20 cellular contexts compared by ENCODE assay signal in the genomic region with DNA sequence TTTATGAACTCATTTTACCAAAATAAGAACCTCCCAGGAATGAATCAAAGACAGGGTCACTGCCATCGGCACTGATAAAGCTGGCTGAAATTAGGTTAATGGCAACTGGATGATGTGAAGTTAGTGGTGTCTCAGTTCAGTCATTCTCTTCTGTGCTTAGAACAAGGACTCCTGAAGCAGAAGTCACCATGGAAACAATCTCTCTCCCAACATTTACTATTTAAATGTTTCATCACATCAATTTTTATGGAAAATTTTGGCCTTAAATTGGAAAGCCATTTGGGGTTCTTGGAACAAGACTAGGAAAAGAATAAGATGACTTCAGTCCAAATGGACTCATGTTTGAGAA. TPM values are rescaled to one million over a fixed set of nuclear protein-coding genes. Genes with fewer than 3 reads are reported as not detected.
DNase-seq lines count a peak whose midpoint lies in the region; ATAC-seq, FAIRE-seq and TF ChIP-seq lines count a peak whose summit lies in the region.
"Had no signal": no experiment of that assay in that cellular context is flagged by ENCODE, and none has a peak within 500 bp of the region (broad histone marks: within the 10 kb centered on the region; RNA-seq: fewer than 3 reads in every experiment).

No MANE protein-coding gene starts in this region.

- 31 to 33% methylated on average over 1 of the region's 1 CpG for WGBS in heart right ventricle, 2 donors
- 86 to 90% methylated on average over 1 of the region's 1 CpG for WGBS in thyroid gland, 2 donors
- 82% methylated on average over 1 of the region's 1 CpG for WGBS in SK-N-SH (ENCODE audit: low lambda C conversion rate)

- no peak overlapping the region for H3K4me3 ChIP-seq in astrocyte (ENCODE audit: insufficient read depth, low read depth, low read length)
- H3K4me3 ChIP-seq in heart right ventricle: no peak overlapping the region
- no peak overlapping the region for H3K4me3 ChIP-seq in thyroid gland (replicated peaks in 1 of 3)
- no peak overlapping the region for H3K4me3 ChIP-seq in SK-N-SH (ENCODE audit: low read depth in 2 of 2, low read length in 1 of 2)
- H3K4me3 ChIP-seq: GM23338 had no signal

- no peaks in the 10 kb centered on the region for H3K9me3 ChIP-seq in astrocyte (ENCODE audit: insufficient read depth, low read depth, low read length)
- no peaks in the 10 kb centered on the region for H3K9me3 ChIP-seq in heart right ventricle
- H3K9me3 ChIP-seq in thyroid gland: no peaks in the 10 kb centered on the region
- H3K9me3 ChIP-seq in SK-N-SH: no peaks in the 10 kb centered on the region

- H3K27ac Mint-ChIP-seq in astrocyte (ENCODE audit: unreplicated experiment) (peak overlapping the region; percentile 49), nephron progenitor cell (peak overlapping the region; percentile 58)
- H3K27ac Mint-ChIP-seq: GM23338 had no signal

- H3K36me3 Mint-ChIP-seq in astrocyte (ENCODE audit: low read depth, unreplicated experiment) (no peaks in the 10 kb centered on the region), nephron progenitor cell (ENCODE audit: low read depth) (no peaks in the 10 kb centered on the region)

- H3F3A ChIP-seq in SK-N-SH (replicated peaks; ENCODE audit: insufficient read depth): no peaks in the 10 kb centered on the region

- H3K27ac ChIP-seq in astrocyte (ENCODE audit: low read depth, low read length) (no peak overlapping the region), heart right ventricle (peak overlapping the region in 6 of 10 donors; percentile 15 to 77 (median 56)), thyroid gland (no peak overlapping the region), SK-N-SH (ENCODE audit: low read depth in 2 of 2, low read length in 1 of 2) (no peak overlapping the region)

- no peak for TF ChIP-seq POLR2A in thyroid gland (IDR thresholded peaks at IDR 0.05)

- H3K4me2 ChIP-seq in astrocyte (ENCODE audit: low read length) (no peak overlapping the region), SK-N-SH (no peak overlapping the region)
- H3K4me2 ChIP-seq: GM23338 had no signal

- POLR2A ChIA-PET in SK-N-SH (lab: Yijun Ruan, JAX): no interaction called here

- TF ChIP-seq CTCF in astrocyte (IDR thresholded peaks at IDR 0.05; ENCODE audit: insufficient read depth, low read depth, low read length): no peak
- no peak for TF ChIP-seq CTCF in heart right ventricle (IDR thresholded peaks at IDR 0.05)
- TF ChIP-seq CTCF in nephron progenitor cell (IDR thresholded peaks at IDR 0.05): no peak
- no peak for TF ChIP-seq CTCF in thyroid gland (IDR thresholded peaks at IDR 0.05)
- TF ChIP-seq CTCF in SK-N-SH (IDR thresholded peaks at IDR 0.05): no peak

- CTCF ChIA-PET in SK-N-SH (lab: Yijun Ruan, JAX): interaction anchor here (0.8 kb wide), 1 partner anchor 193 kb away, joined by 3 read pairs; no protein-coding TSS in a partner anchor

- FAIRE-seq in GM19239 (lab: Jason Lieb, UNC) (peak; percentile 14), astrocyte (lab: Jason Lieb, UNC) (no peak)
- FAIRE-seq: A204.1, GM12892 had no signal

- intact Hi-C loops in heart right ventricle (cut with DNase I) (no loop called here), thyroid gland (cut with DNase I) (no loop called here)

- H3K79me2 ChIP-seq in astrocyte (ENCODE audit: insufficient read depth, low read length) (no peaks in the 10 kb centered on the region), SK-N-SH (ENCODE audit: insufficient read depth) (no peaks in the 10 kb centered on the region)

- H2AFZ ChIP-seq in astrocyte (ENCODE audit: low read depth, low read length) (no peak overlapping the region), SK-N-SH (ENCODE audit: low read depth) (no peak overlapping the region)
- H2AFZ ChIP-seq: GM23338 had no signal

- no peaks in the 10 kb centered on the region for H3K9me3 Mint-ChIP-seq in astrocyte (ENCODE audit: unreplicated experiment)
- no peaks in the 10 kb centered on the region for H3K9me3 Mint-ChIP-seq in nephron progenitor cell
- H3K9me3 Mint-ChIP-seq: GM23338 had no signal

- no peaks in the 10 kb centered on the region for H3K27me3 ChIP-seq in astrocyte (ENCODE audit: insufficient read depth, low read length)
- no peaks in the 10 kb centered on the region for H3K27me3 ChIP-seq in heart right ventricle
- H3K27me3 ChIP-seq in thyroid gland: no peaks in the 10 kb centered on the region
- no peaks in the 10 kb centered on the region for H3K27me3 ChIP-seq in SK-N-SH (ENCODE audit: insufficient read depth)

- TF ChIP-seq RAD21 in SK-N-SH (IDR thresholded peaks at IDR 0.05; ENCODE audit: low read length): no peak

- H3K9ac ChIP-seq in astrocyte (ENCODE audit: low read length) (no peak overlapping the region), SK-N-SH (no peak overlapping the region)

- no peak overlapping the region for H3K4me3 Mint-ChIP-seq in astrocyte (ENCODE audit: unreplicated experiment)
- H3K4me3 Mint-ChIP-seq in nephron progenitor cell: no peak overlapping the region
- H3K4me3 Mint-ChIP-seq: GM23338 had no signal

- H3K36me3 ChIP-seq in astrocyte (ENCODE audit: insufficient read depth, low read length): no peaks in the 10 kb centered on the region
- H3K36me3 ChIP-seq in heart right ventricle: no peaks in the 10 kb centered on the region
- H3K36me3 ChIP-seq in thyroid gland: no peaks in the 10 kb centered on the region
- H3K36me3 ChIP-seq in SK-N-SH (replicated peaks in 1 of 2; ENCODE audit: control insufficient read depth in 1 of 2, insufficient read depth in 2 of 2, low read length in 1 of 2): no peaks in the 10 kb centered on the region

- ATAC-seq in heart right ventricle: peak in 6 of 8 donors; percentile 23 to 60 (median 46)
- ATAC-seq: GM23338, Panc1 had no signal

- H3K4me1 Mint-ChIP-seq in astrocyte (ENCODE audit: low read depth, unreplicated experiment) (peaks cover 13% of the 10 kb centered on the region), nephron progenitor cell (peaks cover 23% of the 10 kb centered on the region)
- H3K4me1 Mint-ChIP-seq: GM23338 had no signal

- H3K4me1 ChIP-seq in astrocyte (ENCODE audit: insufficient read depth, low read length) (no peaks in the 10 kb centered on the region), heart right ventricle (peaks cover 9 to 36% (median 27%) of the 10 kb centered on the region in 9 donors), thyroid gland (no peaks in the 10 kb centered on the region), SK-N-SH (ENCODE audit: control insufficient read depth in 1 of 2, insufficient read depth in 2 of 2, low read depth in 1 of 2, low read length in 1 of 2) (peaks cover 0 to 4% of the 10 kb centered on the region in 2 experiments; a peak in 1 of 4 replicates)

- TF ChIP-seq EP300 in SK-N-SH (IDR thresholded peaks at IDR 0.05; ENCODE audit: borderline replicate concordance in 1 of 2, low read depth in 1 of 2, low read length in 1 of 2): no peak

- no peaks in the 10 kb centered on the region for H3K27me3 Mint-ChIP-seq in astrocyte (ENCODE audit: low read depth, unreplicated experiment)
- H3K27me3 Mint-ChIP-seq in nephron progenitor cell (ENCODE audit: low read depth, poor library complexity): peaks cover 4% of the 10 kb centered on the region

- no peaks in the 10 kb centered on the region for H4K20me1 ChIP-seq in astrocyte (ENCODE audit: insufficient read depth, low read length)
- no peaks in the 10 kb centered on the region for H4K20me1 ChIP-seq in SK-N-SH (ENCODE audit: insufficient read depth)

- DNase-seq in GM19239 (ENCODE audit: insufficient read length, low spot score) (no peak), astrocyte (ENCODE audit: low read depth) (no peak), heart right ventricle (no peak), nephron progenitor cell (no peak), thyroid gland (no peak), LoVo (ENCODE audit: low spot score) (no peak), SK-N-SH (no peak), globus pallidus (ENCODE audit: low spot score) (no peak)
- DNase-seq: C1 segment of cervical spinal cord, GDM1, NCI-H1048, NCI-H146, NCI-H2081 treated with DMSO at 0.1 percent for 48 hours, NCI-H226, NCI-H524 treated with DMSO at 0.1 percent for 48 hours, SHP77 had no signal

- no peaks in the 10 kb centered on the region for H3K9me2 ChIP-seq in SK-N-SH

TF ChIP-seq in SK-N-SH, 30 proteins besides CTCF, POLR2A, EP300 and RAD21:
- no peak for TF ChIP-seq CHD2 (IDR thresholded peaks at IDR 0.05; ENCODE audit: low read length, partially characterized antibody)
- TF ChIP-seq EZH2phosphoT487 (IDR thresholded peaks at IDR 0.05; ENCODE audit: borderline replicate concordance, low read depth): no peak

RNA-seq across cellular contexts. Expression of gene ARL5A, which starts 15.4 kb away (rescaled TPM):
- total RNA-seq in astrocyte (65.6 and 69.7 TPM in 2 replicates), heart right ventricle (10 to 100 TPM; 40.4 to 62.3 (median 56.4) TPM), thyroid gland (10 to 100 TPM; 64.4 to 79.4 (median 71.0) TPM)
- polyA plus RNA-seq in heart right ventricle (10 to 100 TPM in 1 of 2 donors, 1 to 10 TPM in 1; 8.3 to 12.3 TPM), SK-N-SH (2012; rRNA removed) (8.2 and 8.4 TPM in 2 replicates)
- 14.0 and 22.6 TPM in 2 replicates for polyA plus RNA-seq in SK-N-SH (2012; cell fraction: cytosol; rRNA removed)
- polyA plus RNA-seq in SK-N-SH (2012; cell fraction: nucleus; rRNA removed): 3.0 and 5.6 TPM in 2 replicates

Comparison
In these comparisons a context has a peak if more than half of its experiments do, and no peak if none do; other contexts are left out.
1. H3K27ac ChIP-seq: peak in heart right ventricle (6 of 10); none in astrocyte (single experiment), thyroid gland (0 of 3) and SK-N-SH (0 of 2).